In genomic region chr19:14440049-14440448, GRCh38 we compare ENCODE assay signal across 8 cellular contexts. TPM values are rescaled to one million over a fixed set of nuclear protein-coding genes. Genes with fewer than 3 reads are reported as not detected.
A peak's percentile ranks its signal among the peaks of the same experiment; 100 is the strongest.
DNase-seq lines count a peak whose midpoint lies in the region; ATAC-seq and TF ChIP-seq lines count a peak whose summit lies in the region.

No MANE protein-coding gene starts in this region.

- TF ChIP-seq CTCF in GM12864 (IDR thresholded peaks at IDR 0.05; ENCODE audit: low read depth, low read length, missing control alignments) = no peak
- no peak for TF ChIP-seq CTCF in lower lobe of right lung (IDR thresholded peaks at IDR 0.05)

- H3K27me3 ChIP-seq in lower lobe of right lung (ENCODE audit: low read depth) = no peaks in the 10 kb centered on the region

- ATAC-seq in HG02678 (IDR thresholded peaks at IDR 0.05; ENCODE audit: unreplicated experiment) (peak; percentile 90), lower lobe of right lung (peak; percentile 80 to 86)

- H3K4me1 ChIP-seq in lower lobe of right lung = peaks cover 59% of the 10 kb centered on the region

- H3K36me3 ChIP-seq in lower lobe of right lung = peaks cover 52% of the 10 kb centered on the region

- H3K9me3 ChIP-seq in lower lobe of right lung = no peaks in the 10 kb centered on the region

- DNase-seq in GM12864 (ENCODE audit: low read depth) (peak; percentile 67), SKM-1 treated with dmso at 0.1 percent for 144 hours (lab: John Stamatoyannopoulos, UW; ENCODE audit: unreplicated experiment) (peak; percentile 93), lower lobe of right lung (peak; percentile 93), NCI-H128 (lab: John Stamatoyannopoulos, UW; ENCODE audit: unreplicated experiment) (no peak), HT-29 (ENCODE audit: low spot score) (no peak)
- DNase-seq in activated naive CD4-positive, alpha-beta T cell treated with anti-CD3 and anti-CD28 coated beads, Interleukin-2, amount 50 U/mL, for 16 hours = peak; percentile 73
- DNase-seq in stimulated activated CD8-positive, alpha-beta memory T cell treated with anti-CD3 and anti-CD28 coated beads, Interleukin-4, amount 100 ng/mL, for 48 hours = peak; percentile 87

- peak overlapping the region; percentile 59 for H3K4me3 ChIP-seq in GM12864 (ENCODE audit: low read depth, low read length)
- H3K4me3 ChIP-seq in lower lobe of right lung = peak overlapping the region; percentile 57

- peak overlapping the region; percentile 68 for H3K27ac ChIP-seq in lower lobe of right lung

- intact Hi-C loops in lower lobe of right lung (cut with DNase I) = no loop called here

RNA-seq across cellular contexts. Expression of gene PKN1, which starts 6.9 kb away (rescaled TPM):
- 147 TPM for total RNA-seq in lower lobe of right lung
- 59.9 and 66.9 TPM in 2 replicates for total RNA-seq in HT-29 (2014; rRNA removed; shearing (Covaris generic))

RNA-seq across cellular contexts. Expression of gene DDX39A, which starts 20.9 kb away (rescaled TPM):
- 59.3 TPM for total RNA-seq in lower lobe of right lung
- 185 and 196 TPM in 2 replicates for total RNA-seq in HT-29 (2014; rRNA removed; shearing (Covaris generic))

RNA-seq across cellular contexts. Expression of gene PTGER1, which starts 35.1 kb away (rescaled TPM):
- total RNA-seq in lower lobe of right lung = 0.62 TPM
- 0.31 TPM in 1 of 2 replicates, not detected in the other for total RNA-seq in HT-29 (2014; rRNA removed; shearing (Covaris generic))

RNA-seq across cellular contexts. Expression of gene GIPC1, which starts 55.9 kb away (rescaled TPM):
- total RNA-seq in lower lobe of right lung = 72.1 TPM
- total RNA-seq in HT-29 (2014; rRNA removed; shearing (Covaris generic)) = 296 and 305 TPM in 2 replicates

RNA-seq across cellular contexts. Expression of gene ADGRE5, which starts 58.8 kb away (rescaled TPM):
- total RNA-seq in lower lobe of right lung = 239 TPM
- total RNA-seq in HT-29 (2014; rRNA removed; shearing (Covaris generic)) = 41.4 and 62.8 TPM in 2 replicates

Comparison
In these comparisons a context has a peak if more than half of its experiments do, and no peak if none do; other contexts are left out.
1. DNase-seq: peak in GM12864 (single experiment), SKM-1 treated with dmso at 0.1 percent for 144 hours (single experiment), activated naive CD4-positive, alpha-beta T cell treated with anti-CD3 and anti-CD28 coated beads, Interleukin-2, amount 50 U/mL, for 16 hours (single experiment), lower lobe of right lung (single experiment) and stimulated activated CD8-positive, alpha-beta memory T cell treated with anti-CD3 and anti-CD28 coated beads, Interleukin-4, amount 100 ng/mL, for 48 hours (single experiment); none in NCI-H128 (single experiment) and HT-29 (single experiment).